Comparison of ENCODE assay signal across 9 cellular contexts in genomic region chr17:78934681-78935418, GRCh38. TPM values are rescaled to one million over a fixed set of nuclear protein-coding genes. Genes with fewer than 3 reads are reported as not detected.
A peak's percentile ranks its signal among the peaks of the same experiment; 100 is the strongest.
DNase-seq lines count a peak whose midpoint lies in the region; ATAC-seq and TF ChIP-seq lines count a peak whose summit lies in the region.
"Had no signal": no experiment of that assay in that cellular context is flagged by ENCODE, and none has a peak within 500 bp of the region (broad histone marks: within the 10 kb centered on the region; RNA-seq: fewer than 3 reads in every experiment).

No MANE protein-coding gene starts in this region.

- H3K27ac ChIP-seq in BLaER1 treated with 17β-estradiol and CSF1 and Interleukin-3, amounts not matched to agents 10 nM and 100 nM: peak overlapping the region in 10 of 11 experiments; percentile 63 to 86 (median 81); a peak in 20 of 22 replicates
- H3K27ac ChIP-seq in SK-N-SH (ENCODE audit: low read depth in 2 of 2, low read length in 1 of 2): peak overlapping the region; percentile 98
- peak overlapping the region; percentile 89 to 96 (median 92) for H3K27ac ChIP-seq in sigmoid colon

- H3K79me2 ChIP-seq in SK-N-SH (ENCODE audit: insufficient read depth): no peaks in the 10 kb centered on the region

- H2AFZ ChIP-seq in SK-N-SH (ENCODE audit: low read depth): no peak overlapping the region; the same call in 1 of the 2 replicates

- peak overlapping the region; percentile 81 to 99 (median 92) for H3K4me2 ChIP-seq in BLaER1 treated with 17β-estradiol and CSF1 and Interleukin-3, amounts not matched to agents 10 nM and 100 nM
- peak overlapping the region; percentile 88 for H3K4me2 ChIP-seq in SK-N-SH

- H3K27me3 ChIP-seq in BLaER1 treated with 17β-estradiol and CSF1 and Interleukin-3, amounts not matched to agents 10 nM and 100 nM: no peaks in the 10 kb centered on the region
- H3K27me3 ChIP-seq in SK-N-SH (ENCODE audit: insufficient read depth): no peaks in the 10 kb centered on the region
- no peaks in the 10 kb centered on the region for H3K27me3 ChIP-seq in sigmoid colon

- H3K9me3 ChIP-seq in BLaER1 treated with 17β-estradiol and CSF1 and Interleukin-3, amounts not matched to agents 10 nM and 100 nM (replicated peaks in 1 of 11): no peaks in the 10 kb centered on the region
- H3K9me3 ChIP-seq in SK-N-SH (no peaks in the 10 kb centered on the region), sigmoid colon (no peaks in the 10 kb centered on the region)

- H3K9me2 ChIP-seq in SK-N-SH: no peaks in the 10 kb centered on the region

- H3K4me1 ChIP-seq in BLaER1 treated with 17β-estradiol and CSF1 and Interleukin-3, amounts not matched to agents 10 nM and 100 nM: peaks cover 29 to 50% (median 44%) of the 10 kb centered on the region in 10 experiments
- H3K4me1 ChIP-seq in SK-N-SH (ENCODE audit: control insufficient read depth in 1 of 2, insufficient read depth in 2 of 2, low read depth in 1 of 2, low read length in 1 of 2): peaks cover 45 to 50% of the 10 kb centered on the region in 2 experiments
- H3K4me1 ChIP-seq in sigmoid colon: peaks cover 0 to 37% (median 35%) of the 10 kb centered on the region in 4 donors

- no peak for TF ChIP-seq POLR2A in sigmoid colon (IDR thresholded peaks at IDR 0.05)

- DNase-seq in SK-N-SH (no peak), foreskin fibroblast (peak in 1 of 2 donors; percentile 45), sigmoid colon (peak; percentile 75), putamen (ENCODE audit: low spot score) (no peak), hypothalamus (lab: John Stamatoyannopoulos, UW) (no peak)
- DNase-seq: activated naive CD4-positive, alpha-beta T cell treated with anti-CD3 and anti-CD28 coated beads, Interleukin-2, amount 10 ng/mL, durations not matched to agents 7 days and 5 days had no signal

- TF ChIP-seq EP300 in SK-N-SH (IDR thresholded peaks at IDR 0.05; ENCODE audit: borderline replicate concordance in 1 of 2, low read depth in 1 of 2, low read length in 1 of 2) (no peak), sigmoid colon (IDR thresholded peaks at IDR 0.05) (no peak)

- ATAC-seq in esophagus mucosa: no peak
- no peak for ATAC-seq in HG02610 (IDR thresholded peaks at IDR 0.05; ENCODE audit: unreplicated experiment)

- peak overlapping the region in 6 of 10 experiments; percentile 14 to 59 (median 34); a peak in 5 of 20 replicates for H3K4me3 ChIP-seq in BLaER1 treated with 17β-estradiol and CSF1 and Interleukin-3, amounts not matched to agents 10 nM and 100 nM
- peak overlapping the region; percentile 23 to 55 for H3K4me3 ChIP-seq in SK-N-SH (ENCODE audit: low read depth in 2 of 2, low read length in 1 of 2)
- peak overlapping the region; percentile 21 to 33 for H3K4me3 ChIP-seq in foreskin fibroblast (ENCODE audit: low read depth in 1 of 2, low read length in 2 of 2)
- peak overlapping the region in 2 of 4 donors; percentile 31 for H3K4me3 ChIP-seq in sigmoid colon

- TF ChIP-seq RAD21 in SK-N-SH (IDR thresholded peaks at IDR 0.05; ENCODE audit: low read length): no peak

- H4K20me1 ChIP-seq in BLaER1 treated with 17β-estradiol and CSF1 and Interleukin-3, amounts not matched to agents 10 nM and 100 nM: no peaks in the 10 kb centered on the region
- no peaks in the 10 kb centered on the region for H4K20me1 ChIP-seq in SK-N-SH (ENCODE audit: insufficient read depth)

- no peaks in the 10 kb centered on the region for H3K36me3 ChIP-seq in BLaER1 treated with 17β-estradiol and CSF1 and Interleukin-3, amounts not matched to agents 10 nM and 100 nM
- H3K36me3 ChIP-seq in SK-N-SH (replicated peaks in 1 of 2; ENCODE audit: control insufficient read depth in 1 of 2, insufficient read depth in 2 of 2, low read length in 1 of 2) (no peaks in the 10 kb centered on the region), sigmoid colon (no peaks in the 10 kb centered on the region)

- peak overlapping the region in 10 of 11 experiments; percentile 57 to 75 (median 69); a peak in 18 of 22 replicates for H3K9ac ChIP-seq in BLaER1 treated with 17β-estradiol and CSF1 and Interleukin-3, amounts not matched to agents 10 nM and 100 nM
- peak overlapping the region; percentile 73 for H3K9ac ChIP-seq in SK-N-SH

- POLR2A ChIA-PET in SK-N-SH (lab: Yijun Ruan, JAX): interaction anchor here (1.2 to 3.4 kb wide), 5 partner anchors 9 to 50 kb away, joined by 4 to 16 read pairs (median 5); partner anchors contain the start of gene TIMP2

- 73% methylated on average over 19 of the region's 19 CpGs for WGBS in SK-N-SH (ENCODE audit: low lambda C conversion rate)
- 77 to 82% methylated on average over 19 of the region's 19 CpGs for WGBS in sigmoid colon, 2 donors

- no peak for TF ChIP-seq CTCF in SK-N-SH (IDR thresholded peaks at IDR 0.05)
- TF ChIP-seq CTCF in foreskin fibroblast (IDR thresholded peaks at IDR 0.05; ENCODE audit: low read depth, low read length): no peak
- no peak for TF ChIP-seq CTCF in sigmoid colon (IDR thresholded peaks at IDR 0.05)

- intact Hi-C loops in sigmoid colon (cut with DNase I): loop anchor here (5.0 kb wide), 1 partner anchor 37 kb away; no protein-coding TSS in a partner anchor

- CTCF ChIA-PET in SK-N-SH (lab: Yijun Ruan, JAX): interaction anchor here (0.9 to 9.5 kb wide), 12 partner anchors 10 to 111 kb away, joined by 3 to 93 read pairs (median 4); partner anchors contain the start of gene TIMP2

- peaks cover 49% of the 10 kb centered on the region for H3F3A ChIP-seq in SK-N-SH (replicated peaks; ENCODE audit: insufficient read depth)

TF ChIP-seq in SK-N-SH, 30 proteins besides CTCF, POLR2A, EP300 and RAD21:
- TF ChIP-seq EZH2phosphoT487 (IDR thresholded peaks at IDR 0.05; ENCODE audit: borderline replicate concordance, low read depth) (no peak), RCOR1 (IDR thresholded peaks at IDR 0.05; ENCODE audit: low read length) (no peak), MAX (IDR thresholded peaks at IDR 0.05; ENCODE audit: low read depth) (no peak), FOSL2 (IDR thresholded peaks at IDR 0.05; ENCODE audit: borderline replicate concordance, low read depth) (no peak), MEF2A (IDR thresholded peaks at IDR 0.05; ENCODE audit: borderline replicate concordance, low read depth) (no peak), POLR2AphosphoS5 (IDR thresholded peaks at IDR 0.05; ENCODE audit: low read depth, low read length) (no peak), TEAD4 (IDR thresholded peaks at IDR 0.05; ENCODE audit: borderline replicate concordance, insufficient read depth) (no peak), TAF1 (IDR thresholded peaks at IDR 0.05; ENCODE audit: borderline replicate concordance, low read depth, low read length) (no peak), ZBTB33 (IDR thresholded peaks at IDR 0.05; ENCODE audit: borderline replicate concordance, low read depth) (no peak), IRF3 (IDR thresholded peaks at IDR 0.05; ENCODE audit: low read depth, low read length) (no peak), ELF1 (IDR thresholded peaks at IDR 0.05) (no peak), FOXJ3 (CRISPR knock-in tag; IDR thresholded peaks at IDR 0.05) (no peak; the same call in 1 of the 2 replicates), NFIC (IDR thresholded peaks at IDR 0.05; ENCODE audit: borderline replicate concordance) (no peak), SMC3 (IDR thresholded peaks at IDR 0.05; ENCODE audit: low read depth, low read length) (no peak), GATA2 (CRISPR knock-in tag; IDR thresholded peaks at IDR 0.05) (no peak)
TF ChIP-seq in SK-N-SH: peak in this region for 0.

RNA-seq across cellular contexts. Expression of gene TIMP2, which starts 9.7 kb away (rescaled TPM):
- polyA plus RNA-seq in SK-N-SH (2012; rRNA removed) (256 and 441 TPM in 2 replicates), sigmoid colon (10 to 100 TPM; 16.4 to 58.8 (median 47.4) TPM)
- polyA plus RNA-seq in SK-N-SH (2012; cell fraction: cytosol; rRNA removed): 528 and 616 TPM in 2 replicates
- polyA plus RNA-seq in SK-N-SH (2012; cell fraction: nucleus; rRNA removed): 334 and 427 TPM in 2 replicates
- total RNA-seq in sigmoid colon (100 to 1,000 TPM; 142 to 227 (median 151) TPM), esophagus mucosa (16.1 TPM)

RNA-seq across cellular contexts. Expression of gene CEP295NL, which starts 31.8 kb away (rescaled TPM):
- polyA plus RNA-seq in SK-N-SH (2012; rRNA removed) (0.31 and 0.35 TPM in 2 replicates), sigmoid colon (under 1 TPM in 1 of 3 donors, not detected in 2; 0.89 TPM)
- polyA plus RNA-seq in SK-N-SH (2012; cell fraction: cytosol; rRNA removed): 0.17 and 0.21 TPM in 2 replicates
- polyA plus RNA-seq in SK-N-SH (2012; cell fraction: nucleus; rRNA removed): 0.68 and 0.97 TPM in 2 replicates
- total RNA-seq in sigmoid colon (10 to 100 TPM in 1 of 4 donors, 1 to 10 TPM in 3; 1.3 to 13.8 (median 2.3) TPM), esophagus mucosa (1.7 TPM)

RNA-seq across cellular contexts. Expression of gene LGALS3BP, which starts 44.9 kb away (rescaled TPM):
- polyA plus RNA-seq in SK-N-SH (2012; rRNA removed): 272 and 579 TPM in 2 replicates
- polyA plus RNA-seq in SK-N-SH (2012; cell fraction: cytosol; rRNA removed): 169 and 266 TPM in 2 replicates
- 757 and 838 TPM in 2 replicates for polyA plus RNA-seq in SK-N-SH (2012; cell fraction: nucleus; rRNA removed)
- 100 to 1,000 TPM; 134 to 277 (median 186) TPM for total RNA-seq in sigmoid colon
- 100 to 1,000 TPM in 2 of 3 donors, 10 to 100 TPM in 1; 92.5 to 415 (median 138) TPM for polyA plus RNA-seq in sigmoid colon
- 193 TPM for total RNA-seq in esophagus mucosa
